In genomic region chr4:112167790-112168189, GRCh38 we compare ENCODE assay signal across 15 cellular contexts. TPM values are rescaled to one million over a fixed set of nuclear protein-coding genes. Genes with fewer than 3 reads are reported as not detected.
DNase-seq lines count a peak whose midpoint lies in the region; ATAC-seq and TF ChIP-seq lines count a peak whose summit lies in the region.
"Had no signal": no experiment of that assay in that cellular context is flagged by ENCODE, and none has a peak within 500 bp of the region (broad histone marks: within the 10 kb centered on the region; RNA-seq: fewer than 3 reads in every experiment).

No MANE protein-coding gene starts in this region.

- peaks cover 0 to 4% of the 10 kb centered on the region in 2 donors for H3K9me3 ChIP-seq in breast epithelium
- H3K9me3 ChIP-seq in naive thymus-derived CD4-positive, alpha-beta T cell (ENCODE audit: control insufficient read depth in 2 of 3, low read length in 3 of 3), result no peaks in the 10 kb centered on the region
- H3K9me3 ChIP-seq: upper lobe of right lung had no signal

- no peaks in the 10 kb centered on the region for H3K27me3 Mint-ChIP-seq in MCF 10A (ENCODE audit: insufficient read depth, unreplicated experiment)
- H3K27me3 Mint-ChIP-seq in naive thymus-derived CD4-positive, alpha-beta T cell, result no peaks in the 10 kb centered on the region
- H3K27me3 Mint-ChIP-seq in glutamatergic neuron (ENCODE audit: unreplicated experiment), result no peaks in the 10 kb centered on the region
- H3K27me3 Mint-ChIP-seq: B cell had no signal

- H3K4me1 ChIP-seq in breast epithelium, result no peaks in the 10 kb centered on the region
- H3K4me1 ChIP-seq in naive thymus-derived CD4-positive, alpha-beta T cell (ENCODE audit: control insufficient read depth in 2 of 2, insufficient read depth in 2 of 2, low read length in 2 of 2), result peaks cover 0 to 12% of the 10 kb centered on the region in 2 donors
- H3K4me1 ChIP-seq: upper lobe of right lung had no signal

- H3K36me3 Mint-ChIP-seq in MCF 10A (ENCODE audit: insufficient read depth, unreplicated experiment), result peaks cover 5% of the 10 kb centered on the region
- peaks cover 0 to 8% (median 3%) of the 10 kb centered on the region in 5 donors for H3K36me3 Mint-ChIP-seq in naive thymus-derived CD4-positive, alpha-beta T cell
- no peaks in the 10 kb centered on the region for H3K36me3 Mint-ChIP-seq in glutamatergic neuron (ENCODE audit: unreplicated experiment)

- DNase-seq in MCF 10A (ENCODE audit: unreplicated experiment) (no peak), breast epithelium (ENCODE audit: low spot score in 2 of 2) (no peak), LHCN-M2 (ENCODE audit: low read depth) (peak; percentile 10), glutamatergic neuron (no peak), GM19240 (ENCODE audit: insufficient read length, low spot score) (no peak), D341Med (ENCODE audit: low spot score) (no peak)
- peak; percentile 15 for DNase-seq in activated effector memory CD4-positive, alpha-beta T cell treated with Interleukin-2 at 50 U/mL for 16 hours
- DNase-seq in naive thymus-derived CD4-positive, alpha-beta T cell, result peak in 7 of 9 donors; percentile 18 to 51 (median 30)
- DNase-seq: amniotic stem cell, left ventricle myocardium superior, NCI-H2227 treated with DMSO at 0.1 percent for 48 hours, upper lobe of right lung had no signal

- H3K4me3 Mint-ChIP-seq in MCF 10A (ENCODE audit: unreplicated experiment) (no peak overlapping the region), glutamatergic neuron (ENCODE audit: unreplicated experiment) (no peak overlapping the region)
- H3K4me3 Mint-ChIP-seq in naive thymus-derived CD4-positive, alpha-beta T cell, result peak overlapping the region in 6 of 10 donors; percentile 1 to 54 (median 16)
- H3K4me3 Mint-ChIP-seq: B cell, nephron had no signal

- CTCF ChIA-PET in MCF 10A (lab: Yijun Ruan, JAX), result interaction anchor here (0.7 kb wide), 1 partner anchor 20 kb away, joined by 3 read pairs; no protein-coding TSS in a partner anchor
- CTCF ChIA-PET in naive thymus-derived CD4-positive, alpha-beta T cell (lab: Charles Lee), result interaction anchor here (0.6 kb wide), 1 partner anchor 59 kb away, joined by 4 read pairs; no protein-coding TSS in a partner anchor

- no peak for TF ChIP-seq POLR2A in breast epithelium (IDR thresholded peaks at IDR 0.05)

- H3K27ac Mint-ChIP-seq in MCF 10A (ENCODE audit: low read depth, unreplicated experiment), result peak overlapping the region; percentile 21
- peak overlapping the region in 7 of 9 donors; percentile 4 to 69 (median 42) for H3K27ac Mint-ChIP-seq in naive thymus-derived CD4-positive, alpha-beta T cell
- H3K27ac Mint-ChIP-seq in glutamatergic neuron (ENCODE audit: unreplicated experiment), result no peak overlapping the region
- H3K27ac Mint-ChIP-seq: B cell, nephron had no signal

- intact Hi-C loops in MCF 10A (cut with micrococcal nuclease), result loop anchor here (2.0 kb wide), 1 partner anchor 19 kb away; no protein-coding TSS in a partner anchor
- intact Hi-C loops in breast epithelium (cut with DNase I; ENCODE audit: low total_unique reads), result no loop called here
- intact Hi-C loops in naive thymus-derived CD4-positive, alpha-beta T cell (cut with micrococcal nuclease), result loop anchor here (1.0 to 5.0 kb wide), 4 partner anchors 9 to 45 kb away; no protein-coding TSS in a partner anchor

- TF ChIP-seq CTCF in MCF 10A (IDR thresholded peaks at IDR 0.05; ENCODE audit: unreplicated experiment), result no peak
- no peak for TF ChIP-seq CTCF in breast epithelium (IDR thresholded peaks at IDR 0.05)
- TF ChIP-seq CTCF in glutamatergic neuron (IDR thresholded peaks at IDR 0.05; ENCODE audit: partially characterized antibody, unreplicated experiment), result no peak

- peak; percentile 89 for ATAC-seq in naive thymus-derived CD4-positive, alpha-beta T cell
- ATAC-seq: left ventricle myocardium superior, upper lobe of right lung had no signal

- no peaks in the 10 kb centered on the region for H3K27me3 ChIP-seq in breast epithelium
- H3K27me3 ChIP-seq in naive thymus-derived CD4-positive, alpha-beta T cell (ENCODE audit: control insufficient read depth in 2 of 2, insufficient read depth in 2 of 2, low read length in 2 of 2), result no peaks in the 10 kb centered on the region
- H3K27me3 ChIP-seq: upper lobe of right lung had no signal

- H3K4me3 ChIP-seq in breast epithelium, result no peak overlapping the region
- no peak overlapping the region for H3K4me3 ChIP-seq in naive thymus-derived CD4-positive, alpha-beta T cell (ENCODE audit: low read length)
- H3K4me3 ChIP-seq: coronary artery, upper lobe of right lung had no signal

- H3K4me1 Mint-ChIP-seq in MCF 10A (ENCODE audit: insufficient read depth, unreplicated experiment) (peaks cover 33% of the 10 kb centered on the region), glutamatergic neuron (ENCODE audit: low read depth, unreplicated experiment) (no peaks in the 10 kb centered on the region)
- peaks cover 7 to 58% (median 32%) of the 10 kb centered on the region in 7 donors for H3K4me1 Mint-ChIP-seq in naive thymus-derived CD4-positive, alpha-beta T cell
- H3K4me1 Mint-ChIP-seq: nephron had no signal

- H3K9me3 Mint-ChIP-seq in MCF 10A (ENCODE audit: unreplicated experiment) (no peaks in the 10 kb centered on the region), glutamatergic neuron (ENCODE audit: unreplicated experiment) (no peaks in the 10 kb centered on the region)
- peaks cover 0 to 6% (median 0%) of the 10 kb centered on the region in 11 donors for H3K9me3 Mint-ChIP-seq in naive thymus-derived CD4-positive, alpha-beta T cell

- POLR2A ChIA-PET in MCF 10A (lab: Yijun Ruan, JAX), result interaction anchor here (0.6 to 1.9 kb wide), 11 partner anchors 9 to 1972 kb away, joined by 3 to 16 read pairs (median 3); partner anchors contain the start of gene FAM241A
- POLR2A ChIA-PET in naive thymus-derived CD4-positive, alpha-beta T cell (lab: Charles Lee), result no interaction called here

- no TSS peak for BruUV-seq in MCF 10A (replicated peaks; lab: Mats Ljungman, UMichigan)

- H3K27ac ChIP-seq in breast epithelium, result no peak overlapping the region
- peak overlapping the region; percentile 17 for H3K27ac ChIP-seq in naive thymus-derived CD4-positive, alpha-beta T cell (ENCODE audit: low read depth, low read length)
- H3K27ac ChIP-seq: coronary artery, upper lobe of right lung had no signal

- no peaks in the 10 kb centered on the region for H3K36me3 ChIP-seq in breast epithelium
- no peaks in the 10 kb centered on the region for H3K36me3 ChIP-seq in naive thymus-derived CD4-positive, alpha-beta T cell (ENCODE audit: control insufficient read depth in 2 of 3, insufficient read depth in 3 of 3, low read length in 3 of 3)
- H3K36me3 ChIP-seq: upper lobe of right lung had no signal

RNA-seq across cellular contexts. Expression of gene FAM241A, which starts 22.5 kb away (rescaled TPM):
- total RNA-seq in MCF 10A (2022) (8.2 and 10.9 TPM in 2 replicates), breast epithelium (10 to 100 TPM in 1 of 3 donors, 1 to 10 TPM in 2; 4.3 to 11.5 (median 7.5) TPM), LHCN-M2 (2014; rRNA removed) (1.2 and 1.5 TPM in 2 replicates), glutamatergic neuron (ENCODE audit: unreplicated experiment) (1.2 TPM)
- polyA plus RNA-seq in LHCN-M2 (2012), result 0.45 TPM
- 1 to 10 TPM; 1.2 to 2.4 (median 2.0) TPM for total RNA-seq in naive thymus-derived CD4-positive, alpha-beta T cell
- 1 to 10 TPM; 2.0 to 2.3 TPM for polyA plus RNA-seq in naive thymus-derived CD4-positive, alpha-beta T cell

Comparison
In these comparisons a context has a peak if more than half of its experiments do, and no peak if none do; other contexts are left out.
1. DNase-seq: peak in LHCN-M2 (single experiment), activated effector memory CD4-positive, alpha-beta T cell treated with Interleukin-2 at 50 U/mL for 16 hours (single experiment) and naive thymus-derived CD4-positive, alpha-beta T cell (7 of 9); none in MCF 10A (single experiment), breast epithelium (0 of 2), glutamatergic neuron (single experiment), GM19240 (single experiment) and D341Med (single experiment).
2. H3K4me3 Mint-ChIP-seq: peak in naive thymus-derived CD4-positive, alpha-beta T cell (6 of 10); none in MCF 10A (single experiment) and glutamatergic neuron (single experiment).